8 cellular contexts compared by ENCODE assay signal in the genomic region with DNA sequence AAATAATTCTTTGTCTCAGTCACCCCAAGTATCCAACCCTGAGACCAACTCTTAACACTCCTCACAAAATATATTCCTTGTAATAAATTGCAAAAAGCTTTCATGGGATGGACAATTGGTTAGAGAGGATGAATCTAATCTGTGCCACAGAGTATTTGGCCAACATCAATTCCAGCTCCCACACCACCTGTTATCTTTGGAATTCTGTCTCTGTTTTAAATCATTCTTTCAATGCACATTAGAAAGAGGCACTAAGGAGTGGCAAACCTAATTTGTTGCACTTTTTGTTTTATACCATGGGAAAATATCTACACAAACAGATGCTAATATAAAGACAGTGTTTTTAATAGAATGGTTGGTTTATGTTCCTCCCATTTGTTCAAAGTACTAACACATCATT.
"Had no signal": no experiment of that assay in that cellular context is flagged by ENCODE, and none has a peak within 500 bp of the region (broad histone marks: within the 10 kb centered on the region; RNA-seq: fewer than 3 reads in every experiment).

No MANE protein-coding gene starts in this region.

- H3K9ac ChIP-seq: GM23248 had no signal

- H3K36me3 ChIP-seq: HAP-1 had no signal

- DNase-seq: GOT3, H7, HFFc6, IMR-90 had no signal

- H3K4me3 ChIP-seq: GM23248, HAP-1, K562 had no signal

- ATAC-seq: HCT116, K562 had no signal

- H3K27ac ChIP-seq: GM23248 had no signal

- H3K4me1 ChIP-seq: HAP-1 had no signal

- H3K9me3 ChIP-seq: HAP-1 had no signal

- H2AFZ ChIP-seq: GM23248 had no signal
